ENCODE assay signal across 1 cellular context in genomic region chr3:100465871-100466777, GRCh38.
TF ChIP-seq lines count a peak whose summit lies in the region.

No MANE protein-coding gene starts in this region.

TF ChIP-seq in SK-N-SH treated with all-trans-retinoic acid at 6 μM for 48 hours, 23 proteins besides CTCF, POLR2A, EP300 and RAD21 (continued from another document):
- TF ChIP-seq TSHZ2 (CRISPR knock-in tag; IDR thresholded peaks at IDR 0.05) = no peak
- TF ChIP-seq SNAI2 (CRISPR knock-in tag; IDR thresholded peaks at IDR 0.05) = no peak
- no peak for TF ChIP-seq POU6F1 (CRISPR knock-in tag; IDR thresholded peaks at IDR 0.05; ENCODE audit: borderline replicate concordance, low read depth)
- TF ChIP-seq ZFP30 (CRISPR knock-in tag; IDR thresholded peaks at IDR 0.05) = no peak
